Comparison of ENCODE assay signal across 30 cellular contexts in genomic region chr22:26410398-26410797, GRCh38.
"Had no signal": no experiment of that assay in that cellular context is flagged by ENCODE, and none has a peak within 500 bp of the region (broad histone marks: within the 10 kb centered on the region; RNA-seq: fewer than 3 reads in every experiment).

No MANE protein-coding gene starts in this region.

- ATAC-seq: activated CD4-positive, alpha-beta T cell treated with anti-CD3 and anti-CD28 coated beads for 36 hours; activated CD8-positive, alpha-beta memory T cell treated with anti-CD3 and anti-CD28 coated beads, Interleukin-2, amount 10 ng/mL, durations not matched to agents 7 days and 5 days; activated CD8-positive, alpha-beta T cell treated with anti-CD3 and anti-CD28 coated beads, Interleukin-2, amount 10 ng/mL, durations not matched to agents 7 days and 5 days; activated naive CD8-positive, alpha-beta T cell treated with anti-CD3 and anti-CD28 coated beads, Interleukin-2, amount 50 U/mL, for 24 hours; body of pancreas; gastroesophageal sphincter had no signal

- H3K4me3 Mint-ChIP-seq: activated CD4-positive, alpha-beta memory T cell treated with anti-CD3 and anti-CD28 coated beads for 36 hours; activated CD4-positive, alpha-beta T cell treated with anti-CD3 and anti-CD28 coated beads for 36 hours; activated CD4-positive, alpha-beta T cell treated with anti-CD3 and anti-CD28 coated beads, Interleukin-2, amount 10 ng/mL, durations not matched to agents 24 days and 14 days; activated CD8-positive, alpha-beta memory T cell treated with anti-CD3 and anti-CD28 coated beads, Interleukin-2, amount 10 ng/mL, durations not matched to agents 7 days and 5 days; activated CD8-positive, alpha-beta T cell treated with anti-CD3 and anti-CD28 coated beads, Interleukin-2, amount 10 ng/mL, durations not matched to agents 7 days and 5 days; activated naive CD4-positive, alpha-beta T cell treated with anti-CD3 and anti-CD28 coated beads for 36 hours; activated naive CD4-positive, alpha-beta T cell treated with anti-CD3 and anti-CD28 coated beads, Interleukin-2, amount 50 U/mL, for 24 hours; activated naive CD8-positive, alpha-beta T cell treated with anti-CD3 and anti-CD28 coated beads for 36 hours; activated naive CD8-positive, alpha-beta T cell treated with anti-CD3 and anti-CD28 coated beads, Interleukin-2, amount 50 U/mL, for 24 hours; activated T-helper 1 cell treated with anti-CD3 and anti-CD28 coated beads, Interleukin-12 subunit alpha, Interleukin-12 subunit beta, Interleukin-2, Interleukin-4 antibody, amounts not matched to agents 30 ng/mL and 10 ng/mL and 1 ng/mL, durations not matched to agents 14 hours and 24 hours and 36 hours; central memory CD8-positive, alpha-beta T cell had no signal

- DNase-seq: activated CD4-positive, alpha-beta memory T cell treated with anti-CD3 and anti-CD28 coated beads for 36 hours; activated CD4-positive, alpha-beta T cell treated with anti-CD3 and anti-CD28 coated beads for 36 hours; activated CD4-positive, alpha-beta T cell treated with anti-CD3 and anti-CD28 coated beads, Interleukin-2, amount 10 ng/mL, durations not matched to agents 24 days and 14 days; activated CD4-positive, CD25-positive, alpha-beta regulatory T cell; activated CD4-positive, CD25-positive, alpha-beta regulatory T cell treated with anti-CD3 and anti-CD28 coated beads, Interleukin-2, amount 50 U/mL, for 72 hours; activated CD8-positive, alpha-beta memory T cell treated with anti-CD3 and anti-CD28 coated beads, Interleukin-2, amount 10 ng/mL, durations not matched to agents 7 days and 5 days; activated CD8-positive, alpha-beta memory T cell treated with anti-CD3 and anti-CD28 coated beads, Interleukin-2, amount 50 U/mL, for 4 hours; activated CD8-positive, alpha-beta T cell treated with anti-CD3 and anti-CD28 coated beads, Interleukin-2, amount 10 ng/mL, durations not matched to agents 7 days and 5 days; activated effector memory CD4-positive, alpha-beta T cell treated with anti-CD3 and anti-CD28 coated beads, Interleukin-2, amount 50 U/mL, for 16 hours; activated naive CD4-positive, alpha-beta T cell treated with anti-CD3 and anti-CD28 coated beads for 36 hours; activated naive CD8-positive, alpha-beta T cell treated with anti-CD3 and anti-CD28 coated beads for 36 hours; activated naive CD8-positive, alpha-beta T cell treated with anti-CD3 and anti-CD28 coated beads, Interleukin-2, amount 50 U/mL, for 24 hours; activated T-cell treated with anti-CD3 and anti-CD28 coated beads, Interleukin-2, amount 50 U/mL, for 1 hour; activated T-cell treated with anti-CD3 and anti-CD28 coated beads, Interleukin-2, amount 50 U/mL, for 48 hours; adrenal gland; aorta; body of pancreas; colonic mucosa; effector CD8-positive, alpha-beta T cell; esophagus squamous epithelium; foreskin melanocyte; T-helper 2 cell had no signal

- H3K4me1 Mint-ChIP-seq: activated CD4-positive, alpha-beta T cell treated with anti-CD3 and anti-CD28 coated beads for 36 hours; activated CD4-positive, alpha-beta T cell treated with anti-CD3 and anti-CD28 coated beads, Interleukin-2, amount 10 ng/mL, durations not matched to agents 24 days and 14 days; activated CD8-positive, alpha-beta memory T cell treated with anti-CD3 and anti-CD28 coated beads, Interleukin-2, amount 10 ng/mL, durations not matched to agents 7 days and 5 days; activated naive CD4-positive, alpha-beta T cell treated with anti-CD3 and anti-CD28 coated beads, Interleukin-2, amount 50 U/mL, for 24 hours; activated naive CD8-positive, alpha-beta T cell treated with anti-CD3 and anti-CD28 coated beads, Interleukin-2, amount 50 U/mL, for 24 hours; central memory CD8-positive, alpha-beta T cell had no signal

- H3K36me3 Mint-ChIP-seq: activated CD4-positive, alpha-beta memory T cell treated with anti-CD3 and anti-CD28 coated beads for 36 hours; activated CD8-positive, alpha-beta memory T cell treated with anti-CD3 and anti-CD28 coated beads, Interleukin-2, amount 10 ng/mL, durations not matched to agents 7 days and 5 days; activated naive CD4-positive, alpha-beta T cell treated with anti-CD3 and anti-CD28 coated beads, Interleukin-2, amount 50 U/mL, for 24 hours; activated naive CD8-positive, alpha-beta T cell treated with anti-CD3 and anti-CD28 coated beads for 36 hours had no signal

- H3K27ac ChIP-seq: adrenal gland, body of pancreas, breast epithelium, cardiac muscle cell, colonic mucosa, epithelial cell of prostate, esophagus squamous epithelium, gastroesophageal sphincter had no signal

- H3K27ac Mint-ChIP-seq: activated CD4-positive, alpha-beta memory T cell treated with anti-CD3 and anti-CD28 coated beads for 36 hours; activated CD4-positive, alpha-beta T cell treated with anti-CD3 and anti-CD28 coated beads for 36 hours; activated CD4-positive, alpha-beta T cell treated with anti-CD3 and anti-CD28 coated beads, Interleukin-2, amount 10 ng/mL, durations not matched to agents 24 days and 14 days; activated CD8-positive, alpha-beta memory T cell treated with anti-CD3 and anti-CD28 coated beads, Interleukin-2, amount 10 ng/mL, durations not matched to agents 7 days and 5 days; activated CD8-positive, alpha-beta T cell treated with anti-CD3 and anti-CD28 coated beads, Interleukin-2, amount 10 ng/mL, durations not matched to agents 7 days and 5 days; activated naive CD4-positive, alpha-beta T cell treated with anti-CD3 and anti-CD28 coated beads for 36 hours; activated naive CD4-positive, alpha-beta T cell treated with anti-CD3 and anti-CD28 coated beads, Interleukin-2, amount 50 U/mL, for 24 hours; activated naive CD8-positive, alpha-beta T cell treated with anti-CD3 and anti-CD28 coated beads for 36 hours; activated naive CD8-positive, alpha-beta T cell treated with anti-CD3 and anti-CD28 coated beads, Interleukin-2, amount 50 U/mL, for 24 hours; activated T-helper 1 cell treated with anti-CD3 and anti-CD28 coated beads, Interleukin-12 subunit alpha, Interleukin-12 subunit beta, Interleukin-2, Interleukin-4 antibody, amounts not matched to agents 30 ng/mL and 10 ng/mL and 1 ng/mL, durations not matched to agents 14 hours and 24 hours and 36 hours; activated T-helper 2 cell treated with anti-CD3 and anti-CD28 coated beads, Interferon-gamma antibody, Interleukin-2, Interleukin-4, amounts not matched to agents 10 μg/mL and 5 μg/mL and 100 μg/mL, durations not matched to agents 14 hours and 24 hours and 36 hours had no signal

- H3K9me3 Mint-ChIP-seq: activated CD4-positive, alpha-beta memory T cell treated with anti-CD3 and anti-CD28 coated beads for 36 hours; activated CD4-positive, alpha-beta T cell treated with anti-CD3 and anti-CD28 coated beads, Interleukin-2, amount 10 ng/mL, durations not matched to agents 24 days and 14 days; activated naive CD4-positive, alpha-beta T cell treated with anti-CD3 and anti-CD28 coated beads for 36 hours; activated naive CD4-positive, alpha-beta T cell treated with anti-CD3 and anti-CD28 coated beads, Interleukin-2, amount 50 U/mL, for 24 hours; activated naive CD8-positive, alpha-beta T cell treated with anti-CD3 and anti-CD28 coated beads for 36 hours; activated naive CD8-positive, alpha-beta T cell treated with anti-CD3 and anti-CD28 coated beads, Interleukin-2, amount 50 U/mL, for 24 hours; activated T-helper 1 cell treated with anti-CD3 and anti-CD28 coated beads, Interleukin-12 subunit alpha, Interleukin-12 subunit beta, Interleukin-2, Interleukin-4 antibody, amounts not matched to agents 30 ng/mL and 10 ng/mL and 1 ng/mL, durations not matched to agents 14 hours and 24 hours and 36 hours; activated T-helper 2 cell treated with anti-CD3 and anti-CD28 coated beads, Interferon-gamma antibody, Interleukin-2, Interleukin-4, amounts not matched to agents 10 μg/mL and 5 μg/mL and 100 μg/mL, durations not matched to agents 14 hours and 24 hours and 36 hours; central memory CD8-positive, alpha-beta T cell had no signal

- H3K27me3 Mint-ChIP-seq: activated naive CD4-positive, alpha-beta T cell treated with anti-CD3 and anti-CD28 coated beads, Interleukin-2, amount 50 U/mL, for 24 hours; activated naive CD8-positive, alpha-beta T cell treated with anti-CD3 and anti-CD28 coated beads for 36 hours had no signal
